In genomic region chr10:6494934-6495592, GRCh38 we compare ENCODE assay signal across 10 cellular contexts.
DNase-seq lines count a peak whose midpoint lies in the region; ATAC-seq and TF ChIP-seq lines count a peak whose summit lies in the region.
"Had no signal": no experiment of that assay in that cellular context is flagged by ENCODE, and none has a peak within 500 bp of the region (broad histone marks: within the 10 kb centered on the region; RNA-seq: fewer than 3 reads in every experiment).

No MANE protein-coding gene starts in this region.

- intact Hi-C loops in psoas muscle (cut with DNase I), result loop anchor here in 1 of 2 donors (5.0 kb wide), 1 partner anchor 87 kb away; the partner anchor contains the start of gene PRKCQ

- 72 to 87% (median 76%) methylated on average over 13 of the region's 13 CpGs for WGBS in psoas muscle, 3 donors

- no peak overlapping the region for H3K27ac Mint-ChIP-seq in T-helper 2 cell treated with Interferon-gamma antibody and Interleukin-4, amounts not matched to agents 5 μg/mL and 100 μg/mL, for 36 hours

- no peaks in the 10 kb centered on the region for H3K9me3 ChIP-seq in psoas muscle
- H3K9me3 ChIP-seq: right atrium auricular region had no signal

- ATAC-seq in psoas muscle (peak in 1 of 4 donors; percentile 40), HG02763 (IDR thresholded peaks at IDR 0.05; ENCODE audit: unreplicated experiment) (no peak)

- no peak overlapping the region for H3K4me3 ChIP-seq in psoas muscle
- H3K4me3 ChIP-seq: right atrium auricular region had no signal

- H3K27me3 ChIP-seq in psoas muscle (ENCODE audit: insufficient read depth in 3 of 3, low read length in 2 of 3), result no peaks in the 10 kb centered on the region
- H3K27me3 ChIP-seq: right atrium auricular region had no signal

- peaks cover 37% of the 10 kb centered on the region for H3K4me1 Mint-ChIP-seq in T-helper 2 cell treated with Interferon-gamma antibody and Interleukin-4, amounts not matched to agents 5 μg/mL and 100 μg/mL, for 36 hours (ENCODE audit: low read depth)

- H3K27ac ChIP-seq in psoas muscle, result peak overlapping the region; percentile 13
- H3K27ac ChIP-seq: right atrium auricular region had no signal

- no peaks in the 10 kb centered on the region for H3K27me3 Mint-ChIP-seq in T-helper 2 cell treated with Interferon-gamma antibody and Interleukin-4, amounts not matched to agents 5 μg/mL and 100 μg/mL, for 36 hours (ENCODE audit: low read depth)

- TF ChIP-seq CTCF in psoas muscle (IDR thresholded peaks at IDR 0.05), result no peak

- peaks cover 50% of the 10 kb centered on the region for H3K36me3 Mint-ChIP-seq in T-helper 2 cell treated with Interferon-gamma antibody and Interleukin-4, amounts not matched to agents 5 μg/mL and 100 μg/mL, for 36 hours (ENCODE audit: low read depth)

- H3K4me3 Mint-ChIP-seq in T-helper 2 cell treated with Interferon-gamma antibody and Interleukin-4, amounts not matched to agents 5 μg/mL and 100 μg/mL, for 36 hours, result no peak overlapping the region

- peaks cover 6 to 75% of the 10 kb centered on the region in 2 donors for H3K36me3 ChIP-seq in psoas muscle (ENCODE audit: insufficient read depth in 1 of 2, low read depth in 1 of 2)
- H3K36me3 ChIP-seq: right atrium auricular region had no signal

- H3K4me1 ChIP-seq in psoas muscle, result peaks cover 21% of the 10 kb centered on the region
- H3K4me1 ChIP-seq: right atrium auricular region had no signal

- DNase-seq in Daoy (ENCODE audit: low read depth), result peak; percentile 22
- DNase-seq in T-helper 2 cell treated with Interferon-gamma antibody and Interleukin-4, amounts not matched to agents 5 μg/mL and 100 μg/mL, for 36 hours (ENCODE audit: low spot score), result peak; percentile 58
- peak; percentile 21 for DNase-seq in activated T-helper 9 cell treated with anti-CD3 and anti-CD28 coated beads, Interleukin-2, amount 50 U/mL, for 16 hours (ENCODE audit: low read depth)
- DNase-seq in psoas muscle, result no peak
- DNase-seq in NCI-H2196 (lab: John Stamatoyannopoulos, UW; ENCODE audit: unreplicated experiment), result no peak
- no peak for DNase-seq in 8988T
- DNase-seq in EL, result no peak
- DNase-seq: MM.1S had no signal

- no peaks in the 10 kb centered on the region for H3K9me3 Mint-ChIP-seq in T-helper 2 cell treated with Interferon-gamma antibody and Interleukin-4, amounts not matched to agents 5 μg/mL and 100 μg/mL, for 36 hours

Comparison
In these comparisons a context has a peak if more than half of its experiments do, and no peak if none do; other contexts are left out.
1. DNase-seq: peak in Daoy (single experiment), T-helper 2 cell treated with Interferon-gamma antibody and Interleukin-4, amounts not matched to agents 5 μg/mL and 100 μg/mL, for 36 hours (single experiment) and activated T-helper 9 cell treated with anti-CD3 and anti-CD28 coated beads, Interleukin-2, amount 50 U/mL, for 16 hours (single experiment); none in psoas muscle (0 of 2), NCI-H2196 (single experiment), 8988T (single experiment) and EL (single experiment).